ENCODE assay signal across 14 cellular contexts in the genomic region with DNA sequence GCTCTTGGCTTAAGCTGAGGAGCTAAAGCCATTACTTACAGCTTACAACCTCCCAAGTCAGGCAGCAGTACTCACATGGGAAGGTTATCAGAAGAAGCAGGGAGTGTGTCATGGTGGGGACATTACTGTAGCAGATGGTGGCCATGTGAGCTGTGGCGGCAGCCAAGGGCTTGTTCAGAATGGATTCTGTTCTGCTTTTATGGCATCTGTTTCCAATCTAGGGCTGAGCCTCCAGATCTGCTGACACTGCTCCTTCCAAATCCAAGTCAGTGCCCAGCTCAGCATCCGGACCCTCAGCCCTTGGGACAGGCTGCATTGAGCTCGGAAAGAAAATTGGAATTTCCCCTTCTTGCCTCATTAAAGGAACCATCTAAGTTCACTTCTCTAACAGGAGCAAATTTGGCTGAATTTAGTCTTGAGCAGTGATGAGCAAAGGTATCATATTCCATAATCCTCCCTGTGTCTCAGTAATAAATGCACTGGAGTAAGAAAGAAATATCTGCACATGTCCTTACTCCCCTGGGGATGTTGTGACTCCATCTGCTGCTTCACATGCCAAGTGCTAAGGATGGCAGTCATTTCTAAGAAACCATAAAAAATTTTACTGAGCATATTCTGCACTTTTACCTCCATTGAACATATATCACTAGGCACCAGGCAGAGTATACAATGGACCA.
DNase-seq lines count a peak whose midpoint lies in the region; ATAC-seq and TF ChIP-seq lines count a peak whose summit lies in the region.
"Had no signal": no experiment of that assay in that cellular context is flagged by ENCODE, and none has a peak within 500 bp of the region (broad histone marks: within the 10 kb centered on the region; RNA-seq: fewer than 3 reads in every experiment).

No MANE protein-coding gene starts in this region.

- H3K27me3 ChIP-seq in fibroblast of lung (ENCODE audit: control insufficient read depth, insufficient read depth, low read length), result peaks cover 2% of the 10 kb centered on the region

- H4K20me1 ChIP-seq in fibroblast of lung (ENCODE audit: control insufficient read depth, extremely low read depth, insufficient read depth, low read length), result no peaks in the 10 kb centered on the region

- H3K36me3 ChIP-seq in fibroblast of lung (ENCODE audit: control insufficient read depth, insufficient read depth, low read length), result no peaks in the 10 kb centered on the region

- no peak overlapping the region for H3K4me3 ChIP-seq in fibroblast of lung (replicated peaks in 1 of 4; ENCODE audit: control extremely low read depth in 1 of 4, insufficient read depth in 1 of 4, low read depth in 3 of 4, low read length in 4 of 4)

- H3K9me3 ChIP-seq in fibroblast of lung (ENCODE audit: control insufficient read depth, insufficient read depth, low read depth, low read length), result no peaks in the 10 kb centered on the region

- H2AFZ ChIP-seq in fibroblast of lung (ENCODE audit: low read length), result no peak overlapping the region

- H3K9ac ChIP-seq in fibroblast of lung (ENCODE audit: insufficient read depth, low read length), result no peak overlapping the region

- H3K4me2 ChIP-seq in fibroblast of lung (ENCODE audit: extremely low read depth, insufficient read depth, low read length), result peak overlapping the region; percentile 3

- no peaks in the 10 kb centered on the region for H3K79me2 ChIP-seq in fibroblast of lung (ENCODE audit: control insufficient read depth, insufficient read depth, low read length)

- DNase-seq in AG08395 (ENCODE audit: low spot score) (peak; percentile 77), NCI-H446 (lab: John Stamatoyannopoulos, UW) (peak; percentile 29 to 68), fibroblast of lung (ENCODE audit: low read depth in 2 of 2) (peak in 1 of 2 donors; percentile 65), mucosa of gallbladder (ENCODE audit: low spot score) (peak; percentile 51)
- no peak for DNase-seq in activated CD4-positive, CD25-positive, alpha-beta regulatory T cell (lab: John Stamatoyannopoulos, UW)
- DNase-seq: ACHN; activated naive CD8-positive, alpha-beta T cell treated with anti-CD3 and anti-CD28 coated beads, Interleukin-2, amount 10 ng/mL, durations not matched to agents 7 days and 5 days; KBM-7; NCI-H2081; T-helper 9 cell; trophoblast cell had no signal

- peaks cover 10% of the 10 kb centered on the region for H3K4me1 ChIP-seq in fibroblast of lung (ENCODE audit: control insufficient read depth, extremely low read depth, insufficient read depth, low read length)

- H3K27ac ChIP-seq in fibroblast of lung (ENCODE audit: insufficient read depth, low read length), result no peak overlapping the region

- TF ChIP-seq CTCF in fibroblast of lung (conservative IDR thresholded peaks at IDR 0.05 in 1 of 2, IDR thresholded peaks at IDR 0.05 in 1 of 2; ENCODE audit: low read depth in 1 of 2, low read length in 2 of 2), result no peak

- ATAC-seq in GM21360 (IDR thresholded peaks at IDR 0.05; ENCODE audit: unreplicated experiment) (no peak), HG03457 (IDR thresholded peaks at IDR 0.05; ENCODE audit: unreplicated experiment) (no peak), GM21529 (IDR thresholded peaks at IDR 0.05; ENCODE audit: unreplicated experiment) (no peak)

Comparison
In these comparisons a context has a peak if more than half of its experiments do, and no peak if none do; other contexts are left out.
1. DNase-seq: peak in AG08395 (single experiment), NCI-H446 (2 of 2) and mucosa of gallbladder (single experiment); none in activated CD4-positive, CD25-positive, alpha-beta regulatory T cell (0 of 4).